Comparison of ENCODE assay signal across 1 cellular context in the genomic region with DNA sequence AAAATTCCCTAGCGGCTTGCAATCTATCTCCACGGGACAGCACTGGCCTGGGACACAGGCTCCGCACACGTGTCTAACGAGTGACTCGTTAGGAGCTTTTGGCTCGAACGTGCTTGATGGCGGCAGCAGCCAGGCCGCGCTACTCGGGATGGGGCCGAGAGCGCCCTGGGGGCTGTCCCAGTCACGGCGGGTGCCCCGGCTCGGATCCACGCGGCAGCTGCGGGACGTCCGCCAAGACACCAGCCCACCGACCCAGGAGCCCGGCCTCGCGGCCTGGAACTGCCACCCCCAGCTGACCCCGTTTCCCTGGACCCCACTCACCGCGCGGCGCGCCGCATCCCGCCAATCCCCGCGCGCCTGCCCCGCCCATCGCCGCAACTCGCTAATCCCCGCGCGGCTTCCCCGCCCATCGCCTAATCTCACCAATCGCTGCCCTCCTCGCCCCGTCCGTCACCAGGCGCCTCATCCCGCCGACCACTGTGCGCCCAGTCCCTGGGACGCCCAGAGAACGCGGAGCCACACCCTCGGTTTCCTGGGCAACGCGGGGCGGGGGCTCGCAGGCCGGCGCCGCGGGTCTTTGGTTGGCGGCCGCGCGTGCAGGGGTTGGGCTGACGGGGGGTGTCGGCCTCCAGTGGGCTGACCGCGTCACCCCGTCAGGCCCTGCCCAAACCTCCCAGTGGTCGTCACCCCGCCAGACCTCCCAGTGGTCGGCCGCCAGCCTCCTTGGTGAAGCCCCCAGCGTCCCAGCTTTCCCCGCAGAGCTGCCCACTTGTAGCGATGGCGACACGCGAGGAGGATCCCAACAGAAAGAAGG.
TF ChIP-seq lines count a peak whose summit lies in the region.

A gene (minus strand): TSS at position 359 of the 814 bp plus-strand sequence. CDS start 1,495 bp downstream, outside the sequence.

TF ChIP-seq in HEK293, 187 proteins besides CTCF, POLR2A, EP300 and RAD21 (continued from another document and continues in another):
- TF ChIP-seq, protein P1, sequence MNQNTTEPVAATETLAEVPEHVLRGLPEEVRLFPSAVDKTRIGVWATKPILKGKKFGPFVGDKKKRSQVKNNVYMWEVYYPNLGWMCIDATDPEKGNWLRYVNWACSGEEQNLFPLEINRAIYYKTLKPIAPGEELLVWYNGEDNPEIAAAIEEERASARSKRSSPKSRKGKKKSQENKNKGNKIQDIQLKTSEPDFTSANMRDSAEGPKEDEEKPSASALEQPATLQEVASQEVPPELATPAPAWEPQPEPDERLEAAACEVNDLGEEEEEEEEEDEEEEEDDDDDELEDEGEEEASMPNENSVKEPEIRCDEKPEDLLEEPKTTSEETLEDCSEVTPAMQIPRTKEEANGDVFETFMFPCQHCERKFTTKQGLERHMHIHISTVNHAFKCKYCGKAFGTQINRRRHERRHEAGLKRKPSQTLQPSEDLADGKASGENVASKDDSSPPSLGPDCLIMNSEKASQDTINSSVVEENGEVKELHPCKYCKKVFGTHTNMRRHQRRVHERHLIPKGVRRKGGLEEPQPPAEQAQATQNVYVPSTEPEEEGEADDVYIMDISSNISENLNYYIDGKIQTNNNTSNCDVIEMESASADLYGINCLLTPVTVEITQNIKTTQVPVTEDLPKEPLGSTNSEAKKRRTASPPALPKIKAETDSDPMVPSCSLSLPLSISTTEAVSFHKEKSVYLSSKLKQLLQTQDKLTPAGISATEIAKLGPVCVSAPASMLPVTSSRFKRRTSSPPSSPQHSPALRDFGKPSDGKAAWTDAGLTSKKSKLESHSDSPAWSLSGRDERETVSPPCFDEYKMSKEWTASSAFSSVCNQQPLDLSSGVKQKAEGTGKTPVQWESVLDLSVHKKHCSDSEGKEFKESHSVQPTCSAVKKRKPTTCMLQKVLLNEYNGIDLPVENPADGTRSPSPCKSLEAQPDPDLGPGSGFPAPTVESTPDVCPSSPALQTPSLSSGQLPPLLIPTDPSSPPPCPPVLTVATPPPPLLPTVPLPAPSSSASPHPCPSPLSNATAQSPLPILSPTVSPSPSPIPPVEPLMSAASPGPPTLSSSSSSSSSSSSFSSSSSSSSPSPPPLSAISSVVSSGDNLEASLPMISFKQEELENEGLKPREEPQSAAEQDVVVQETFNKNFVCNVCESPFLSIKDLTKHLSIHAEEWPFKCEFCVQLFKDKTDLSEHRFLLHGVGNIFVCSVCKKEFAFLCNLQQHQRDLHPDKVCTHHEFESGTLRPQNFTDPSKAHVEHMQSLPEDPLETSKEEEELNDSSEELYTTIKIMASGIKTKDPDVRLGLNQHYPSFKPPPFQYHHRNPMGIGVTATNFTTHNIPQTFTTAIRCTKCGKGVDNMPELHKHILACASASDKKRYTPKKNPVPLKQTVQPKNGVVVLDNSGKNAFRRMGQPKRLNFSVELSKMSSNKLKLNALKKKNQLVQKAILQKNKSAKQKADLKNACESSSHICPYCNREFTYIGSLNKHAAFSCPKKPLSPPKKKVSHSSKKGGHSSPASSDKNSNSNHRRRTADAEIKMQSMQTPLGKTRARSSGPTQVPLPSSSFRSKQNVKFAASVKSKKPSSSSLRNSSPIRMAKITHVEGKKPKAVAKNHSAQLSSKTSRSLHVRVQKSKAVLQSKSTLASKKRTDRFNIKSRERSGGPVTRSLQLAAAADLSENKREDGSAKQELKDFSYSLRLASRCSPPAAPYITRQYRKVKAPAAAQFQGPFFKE (tag by site-specific recombination; IDR thresholded peaks at IDR 0.05; ENCODE audit: borderline replicate concordance): no peak
- TF ChIP-seq MYNN (tag by site-specific recombination; IDR thresholded peaks at IDR 0.05; ENCODE audit: borderline replicate concordance): no peak
- TF ChIP-seq ZNF2 (tag by site-specific recombination; IDR thresholded peaks at IDR 0.05): 0 out of 2 replicates have a peak, but pooled peaks have one; percentile 37
- no peak for TF ChIP-seq ZNF624 (tag by site-specific recombination; IDR thresholded peaks at IDR 0.05)
- TF ChIP-seq, protein P2, sequence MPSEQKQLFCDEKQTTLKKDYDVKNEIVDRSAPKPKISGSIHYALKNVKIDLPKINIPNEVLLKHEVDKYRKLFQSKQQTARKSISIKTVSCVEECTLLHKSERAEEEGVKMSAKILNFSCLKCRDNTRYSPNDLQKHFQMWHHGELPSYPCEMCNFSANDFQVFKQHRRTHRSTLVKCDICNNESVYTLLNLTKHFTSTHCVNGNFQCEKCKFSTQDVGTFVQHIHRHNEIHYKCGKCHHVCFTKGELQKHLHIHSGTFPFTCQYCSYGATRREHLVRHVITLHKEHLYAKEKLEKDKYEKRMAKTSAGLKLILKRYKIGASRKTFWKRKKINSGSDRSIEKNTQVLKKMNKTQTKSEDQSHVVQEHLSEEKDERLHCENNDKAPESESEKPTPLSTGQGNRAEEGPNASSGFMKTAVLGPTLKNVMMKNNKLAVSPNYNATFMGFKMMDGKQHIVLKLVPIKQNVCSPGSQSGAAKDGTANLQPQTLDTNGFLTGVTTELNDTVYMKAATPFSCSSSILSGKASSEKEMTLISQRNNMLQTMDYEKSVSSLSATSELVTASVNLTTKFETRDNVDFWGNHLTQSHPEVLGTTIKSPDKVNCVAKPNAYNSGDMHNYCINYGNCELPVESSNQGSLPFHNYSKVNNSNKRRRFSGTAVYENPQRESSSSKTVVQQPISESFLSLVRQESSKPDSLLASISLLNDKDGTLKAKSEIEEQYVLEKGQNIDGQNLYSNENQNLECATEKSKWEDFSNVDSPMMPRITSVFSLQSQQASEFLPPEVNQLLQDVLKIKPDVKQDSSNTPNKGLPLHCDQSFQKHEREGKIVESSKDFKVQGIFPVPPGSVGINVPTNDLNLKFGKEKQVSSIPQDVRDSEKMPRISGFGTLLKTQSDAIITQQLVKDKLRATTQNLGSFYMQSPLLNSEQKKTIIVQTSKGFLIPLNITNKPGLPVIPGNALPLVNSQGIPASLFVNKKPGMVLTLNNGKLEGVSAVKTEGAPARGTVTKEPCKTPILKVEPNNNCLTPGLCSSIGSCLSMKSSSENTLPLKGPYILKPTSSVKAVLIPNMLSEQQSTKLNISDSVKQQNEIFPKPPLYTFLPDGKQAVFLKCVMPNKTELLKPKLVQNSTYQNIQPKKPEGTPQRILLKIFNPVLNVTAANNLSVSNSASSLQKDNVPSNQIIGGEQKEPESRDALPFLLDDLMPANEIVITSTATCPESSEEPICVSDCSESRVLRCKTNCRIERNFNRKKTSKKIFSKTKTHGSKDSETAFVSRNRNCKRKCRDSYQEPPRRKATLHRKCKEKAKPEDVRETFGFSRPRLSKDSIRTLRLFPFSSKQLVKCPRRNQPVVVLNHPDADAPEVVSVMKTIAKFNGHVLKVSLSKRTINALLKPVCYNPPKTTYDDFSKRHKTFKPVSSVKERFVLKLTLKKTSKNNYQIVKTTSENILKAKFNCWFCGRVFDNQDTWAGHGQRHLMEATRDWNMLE (tag by site-specific recombination; conservative IDR thresholded peaks at IDR 0.05; ENCODE audit: low read depth): 0 out of 2 replicates have a peak, but pooled peaks have one; percentile 33
- peak; percentile 92 for TF ChIP-seq ZFP69B (tag by site-specific recombination; IDR thresholded peaks at IDR 0.05)
- TF ChIP-seq, protein P3, sequence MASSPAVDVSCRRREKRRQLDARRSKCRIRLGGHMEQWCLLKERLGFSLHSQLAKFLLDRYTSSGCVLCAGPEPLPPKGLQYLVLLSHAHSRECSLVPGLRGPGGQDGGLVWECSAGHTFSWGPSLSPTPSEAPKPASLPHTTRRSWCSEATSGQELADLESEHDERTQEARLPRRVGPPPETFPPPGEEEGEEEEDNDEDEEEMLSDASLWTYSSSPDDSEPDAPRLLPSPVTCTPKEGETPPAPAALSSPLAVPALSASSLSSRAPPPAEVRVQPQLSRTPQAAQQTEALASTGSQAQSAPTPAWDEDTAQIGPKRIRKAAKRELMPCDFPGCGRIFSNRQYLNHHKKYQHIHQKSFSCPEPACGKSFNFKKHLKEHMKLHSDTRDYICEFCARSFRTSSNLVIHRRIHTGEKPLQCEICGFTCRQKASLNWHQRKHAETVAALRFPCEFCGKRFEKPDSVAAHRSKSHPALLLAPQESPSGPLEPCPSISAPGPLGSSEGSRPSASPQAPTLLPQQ (tag by site-specific recombination; IDR thresholded peaks at IDR 0.05): peak; percentile 97
- no peak for TF ChIP-seq ZNF132 (tag by site-specific recombination; IDR thresholded peaks at IDR 0.05; ENCODE audit: borderline replicate concordance)
- no peak for TF ChIP-seq ZNF707 (tag by site-specific recombination; IDR thresholded peaks at IDR 0.05)
- no peak for TF ChIP-seq BCL11B (tag by site-specific recombination; IDR thresholded peaks at IDR 0.05; ENCODE audit: low read depth)
- TF ChIP-seq, protein P4, sequence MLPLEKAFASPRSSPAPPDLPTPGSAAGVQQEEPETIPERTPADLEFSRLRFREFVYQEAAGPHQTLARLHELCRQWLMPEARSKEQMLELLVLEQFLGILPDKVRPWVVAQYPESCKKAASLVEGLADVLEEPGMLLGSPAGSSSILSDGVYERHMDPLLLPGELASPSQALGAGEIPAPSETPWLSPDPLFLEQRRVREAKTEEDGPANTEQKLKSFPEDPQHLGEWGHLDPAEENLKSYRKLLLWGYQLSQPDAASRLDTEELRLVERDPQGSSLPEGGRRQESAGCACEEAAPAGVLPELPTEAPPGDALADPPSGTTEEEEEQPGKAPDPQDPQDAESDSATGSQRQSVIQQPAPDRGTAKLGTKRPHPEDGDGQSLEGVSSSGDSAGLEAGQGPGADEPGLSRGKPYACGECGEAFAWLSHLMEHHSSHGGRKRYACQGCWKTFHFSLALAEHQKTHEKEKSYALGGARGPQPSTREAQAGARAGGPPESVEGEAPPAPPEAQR (tag by site-specific recombination; IDR thresholded peaks at IDR 0.05): no peak
- TF ChIP-seq KLF1 (tag by site-specific recombination; IDR thresholded peaks at IDR 0.05): peak; percentile 95
- no peak for TF ChIP-seq ZNF701 (tag by site-specific recombination; IDR thresholded peaks at IDR 0.05)
- TF ChIP-seq ZNF391 (tag by site-specific recombination; IDR thresholded peaks at IDR 0.05; ENCODE audit: borderline replicate concordance, low read depth): no peak
- TF ChIP-seq GLI4 (tag by site-specific recombination; IDR thresholded peaks at IDR 0.05): peak; percentile 65; the same call in 1 of the 2 replicates
- TF ChIP-seq ZNF174 (tag by site-specific recombination; IDR thresholded peaks at IDR 0.05): no peak
- TF ChIP-seq, protein P5, sequence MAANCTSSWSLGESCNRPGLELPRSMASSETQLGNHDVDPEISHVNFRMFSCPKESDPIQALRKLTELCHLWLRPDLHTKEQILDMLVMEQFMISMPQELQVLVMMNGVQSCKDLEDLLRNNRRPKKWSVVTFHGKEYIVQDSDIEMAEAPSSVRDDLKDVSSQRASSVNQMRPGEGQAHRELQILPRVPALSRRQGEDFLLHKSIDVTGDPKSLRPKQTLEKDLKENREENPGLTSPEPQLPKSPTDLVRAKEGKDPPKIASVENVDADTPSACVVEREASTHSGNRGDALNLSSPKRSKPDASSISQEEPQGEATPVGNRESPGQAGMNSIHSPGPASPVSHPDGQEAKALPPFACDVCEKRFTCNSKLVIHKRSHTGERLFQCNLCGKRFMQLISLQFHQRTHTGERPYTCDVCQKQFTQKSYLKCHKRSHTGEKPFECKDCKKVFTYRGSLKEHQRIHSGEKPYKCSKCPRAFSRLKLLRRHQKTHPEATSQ (tag by site-specific recombination; IDR thresholded peaks at IDR 0.05): peak; percentile 45; the same call in 1 of the 2 replicates
- peak; percentile 62; the same call in 1 of the 2 replicates for TF ChIP-seq ZNF785 (tag by site-specific recombination; IDR thresholded peaks at IDR 0.05)
- peak; percentile 85 for TF ChIP-seq SCRT2 (tag by site-specific recombination; IDR thresholded peaks at IDR 0.05)
- TF ChIP-seq ZNF677 (tag by site-specific recombination; IDR thresholded peaks at IDR 0.05): no peak
- TF ChIP-seq ZNF292 (tag by site-specific recombination; IDR thresholded peaks at IDR 0.05; ENCODE audit: borderline replicate concordance, low read depth): no peak
- TF ChIP-seq KLF16 (tag by site-specific recombination; IDR thresholded peaks at IDR 0.05): peak; percentile 53
- TF ChIP-seq, protein P6, sequence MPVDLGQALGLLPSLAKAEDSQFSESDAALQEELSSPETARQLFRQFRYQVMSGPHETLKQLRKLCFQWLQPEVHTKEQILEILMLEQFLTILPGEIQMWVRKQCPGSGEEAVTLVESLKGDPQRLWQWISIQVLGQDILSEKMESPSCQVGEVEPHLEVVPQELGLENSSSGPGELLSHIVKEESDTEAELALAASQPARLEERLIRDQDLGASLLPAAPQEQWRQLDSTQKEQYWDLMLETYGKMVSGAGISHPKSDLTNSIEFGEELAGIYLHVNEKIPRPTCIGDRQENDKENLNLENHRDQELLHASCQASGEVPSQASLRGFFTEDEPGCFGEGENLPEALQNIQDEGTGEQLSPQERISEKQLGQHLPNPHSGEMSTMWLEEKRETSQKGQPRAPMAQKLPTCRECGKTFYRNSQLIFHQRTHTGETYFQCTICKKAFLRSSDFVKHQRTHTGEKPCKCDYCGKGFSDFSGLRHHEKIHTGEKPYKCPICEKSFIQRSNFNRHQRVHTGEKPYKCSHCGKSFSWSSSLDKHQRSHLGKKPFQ (tag by site-specific recombination; IDR thresholded peaks at IDR 0.05): no peak
- TF ChIP-seq ZNF223 (tag by site-specific recombination; IDR thresholded peaks at IDR 0.05): peak; percentile 25; the same call in 1 of the 2 replicates
- TF ChIP-seq, protein P7, sequence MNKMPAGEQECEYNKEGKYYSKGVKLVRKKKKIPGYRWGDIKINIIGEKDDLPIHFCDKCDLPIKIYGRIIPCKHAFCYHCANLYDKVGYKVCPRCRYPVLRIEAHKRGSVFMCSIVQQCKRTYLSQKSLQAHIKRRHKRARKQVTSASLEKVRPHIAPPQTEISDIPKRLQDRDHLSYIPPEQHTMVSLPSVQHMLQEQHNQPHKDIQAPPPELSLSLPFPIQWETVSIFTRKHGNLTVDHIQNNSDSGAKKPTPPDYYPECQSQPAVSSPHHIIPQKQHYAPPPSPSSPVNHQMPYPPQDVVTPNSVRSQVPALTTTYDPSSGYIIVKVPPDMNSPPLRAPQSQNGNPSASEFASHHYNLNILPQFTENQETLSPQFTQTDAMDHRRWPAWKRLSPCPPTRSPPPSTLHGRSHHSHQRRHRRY (tag by site-specific recombination; IDR thresholded peaks at IDR 0.05): 0 out of 2 replicates have a peak, but pooled peaks have one; percentile 19
- no peak for TF ChIP-seq ZNF138 (tag by site-specific recombination; IDR thresholded peaks at IDR 0.05; ENCODE audit: borderline replicate concordance)
- TF ChIP-seq, protein P8, sequence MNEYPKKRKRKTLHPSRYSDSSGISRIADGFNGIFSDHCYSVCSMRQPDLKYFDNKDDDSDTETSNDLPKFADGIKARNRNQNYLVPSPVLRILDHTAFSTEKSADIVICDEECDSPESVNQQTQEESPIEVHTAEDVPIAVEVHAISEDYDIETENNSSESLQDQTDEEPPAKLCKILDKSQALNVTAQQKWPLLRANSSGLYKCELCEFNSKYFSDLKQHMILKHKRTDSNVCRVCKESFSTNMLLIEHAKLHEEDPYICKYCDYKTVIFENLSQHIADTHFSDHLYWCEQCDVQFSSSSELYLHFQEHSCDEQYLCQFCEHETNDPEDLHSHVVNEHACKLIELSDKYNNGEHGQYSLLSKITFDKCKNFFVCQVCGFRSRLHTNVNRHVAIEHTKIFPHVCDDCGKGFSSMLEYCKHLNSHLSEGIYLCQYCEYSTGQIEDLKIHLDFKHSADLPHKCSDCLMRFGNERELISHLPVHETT (tag by site-specific recombination; IDR thresholded peaks at IDR 0.05): no peak
- 0 out of 2 replicates have a peak, but pooled peaks have one; percentile 19 for TF ChIP-seq GFI1B (tag by site-specific recombination; IDR thresholded peaks at IDR 0.05)
- TF ChIP-seq ZNF600 (tag by site-specific recombination; IDR thresholded peaks at IDR 0.05): no peak
- no peak for TF ChIP-seq ZNF529 (tag by site-specific recombination; IDR thresholded peaks at IDR 0.05; ENCODE audit: insufficient replicate concordance)
- peak; percentile 77 for TF ChIP-seq ZNF335 (tag by site-specific recombination; conservative IDR thresholded peaks at IDR 0.05)
